9 cellular contexts compared by ENCODE assay signal in genomic region chr11:69044111-69045013, GRCh38. TPM values are rescaled to one million over a fixed set of nuclear protein-coding genes. Genes with fewer than 3 reads are reported as not detected.
DNase-seq lines count a peak whose midpoint lies in the region; ATAC-seq, FAIRE-seq and TF ChIP-seq lines count a peak whose summit lies in the region.
"Had no signal": no experiment of that assay in that cellular context is flagged by ENCODE, and none has a peak within 500 bp of the region (broad histone marks: within the 10 kb centered on the region; RNA-seq: fewer than 3 reads in every experiment).

No MANE protein-coding gene starts in this region.

- H3K4me3 ChIP-seq in Caco-2 (ENCODE audit: low read depth, low read length) (no peak overlapping the region), RWPE2 (ENCODE audit: severe bottlenecking) (no peak overlapping the region), endothelial cell of umbilical vein (replicated peaks in 1 of 3; ENCODE audit: insufficient read depth in 1 of 3, low read depth in 1 of 3, low read length in 3 of 3) (no peak overlapping the region)

- H3K36me3 ChIP-seq in Caco-2 (ENCODE audit: control insufficient read depth, insufficient read depth, low read length) (no peaks in the 10 kb centered on the region), RWPE2 (ENCODE audit: low read depth) (no peaks in the 10 kb centered on the region), endothelial cell of umbilical vein (ENCODE audit: control insufficient read depth in 2 of 2, extremely low read depth in 1 of 2, insufficient read depth in 2 of 2, low read length in 2 of 2) (no peaks in the 10 kb centered on the region)

- peak; percentile 91 to 92 for DNase-seq in Caco-2
- DNase-seq in HFFc6, result peak; percentile 85
- DNase-seq in RWPE2 (ENCODE audit: low spot score), result no peak
- DNase-seq in endothelial cell of umbilical vein (ENCODE audit: low read depth, low spot score), result peak; percentile 56
- peak; percentile 75 for DNase-seq in midbrain (lab: John Stamatoyannopoulos, UW)

- no peaks in the 10 kb centered on the region for H3K27me3 ChIP-seq in Caco-2 (replicated peaks; ENCODE audit: control insufficient read depth, insufficient read depth, low read length)
- H3K27me3 ChIP-seq in RWPE2 (ENCODE audit: insufficient read depth, poor library complexity, severe bottlenecking), result no peaks in the 10 kb centered on the region
- H3K27me3 ChIP-seq in endothelial cell of umbilical vein (ENCODE audit: control insufficient read depth in 2 of 2, insufficient read depth in 2 of 2, low read length in 2 of 2), result peaks cover 1 to 5% of the 10 kb centered on the region in 2 experiments

- BruUV-seq in Caco-2 (replicated peaks; lab: Mats Ljungman, UMichigan) (no TSS peak), endothelial cell of umbilical vein (replicated peaks; lab: Mats Ljungman, UMichigan) (no TSS peak)

- H3K27me3 Mint-ChIP-seq in Caco-2 (ENCODE audit: insufficient read depth, unreplicated experiment) (no peaks in the 10 kb centered on the region), HFFc6 (ENCODE audit: insufficient read depth) (no peaks in the 10 kb centered on the region)

- H3K4me1 Mint-ChIP-seq in Caco-2 (ENCODE audit: low read depth, unreplicated experiment), result peaks cover 50% of the 10 kb centered on the region
- peaks cover 52% of the 10 kb centered on the region for H3K4me1 Mint-ChIP-seq in HFFc6 (ENCODE audit: low read depth)

- CTCF ChIA-PET in Caco-2 (lab: Charles Lee), result interaction anchor here (0.5 to 1.4 kb wide), 12 partner anchors 8 to 746 kb away, joined by 3 to 8 read pairs (median 4); no protein-coding TSS in a partner anchor
- CTCF ChIA-PET in endothelial cell of umbilical vein (lab: Charles Lee), result interaction anchor here (0.6 to 1.4 kb wide), 14 partner anchors 8 to 630 kb away, joined by 3 to 9 read pairs (median 4); partner anchors contain the start of genes IGHMBP2 and MRPL21

- H3K27ac Mint-ChIP-seq in Caco-2 (ENCODE audit: unreplicated experiment) (peak overlapping the region; percentile 95), HFFc6 (peak overlapping the region; percentile 85)
- H3K27ac Mint-ChIP-seq: T-cell had no signal

- no peak overlapping the region for H3K4me2 ChIP-seq in endothelial cell of umbilical vein (ENCODE audit: insufficient read depth, low read length)

- FAIRE-seq in endothelial cell of umbilical vein (lab: Jason Lieb, UNC), result no peak

- H3K36me3 Mint-ChIP-seq in Caco-2 (ENCODE audit: insufficient read depth, unreplicated experiment), result peaks cover 6% of the 10 kb centered on the region
- H3K36me3 Mint-ChIP-seq in HFFc6 (ENCODE audit: low read depth), result peaks cover 8% of the 10 kb centered on the region; the same call in 1 of the 2 replicates
- H3K36me3 Mint-ChIP-seq: T-cell had no signal

- H3K27ac ChIP-seq in RWPE2 (ENCODE audit: poor library complexity, severe bottlenecking) (no peak overlapping the region), endothelial cell of umbilical vein (ENCODE audit: insufficient read depth, low read depth, low read length) (no peak overlapping the region)

- intact Hi-C loops in Caco-2 (cut with micrococcal nuclease; ENCODE audit: unreplicated experiment) (loop anchor here (1.0 kb wide), 2 partner anchors 36 to 76 kb away; no protein-coding TSS in a partner anchor), endothelial cell of umbilical vein (cut with micrococcal nuclease) (no loop called here)

- dilution Hi-C loops in endothelial cell of umbilical vein (cut with MboI; ENCODE audit: extremely low pct_ligation_motif_present, low sequenced_read_pairs), result no loop called here

- ATAC-seq in RWPE2 (ENCODE audit: low read depth) (0 out of 3 replicates have a peak, but pooled peaks have one; percentile 36), HG02623 (IDR thresholded peaks at IDR 0.05; ENCODE audit: unreplicated experiment) (no peak), GM21360 (IDR thresholded peaks at IDR 0.05; ENCODE audit: unreplicated experiment) (no peak), HG03039 (IDR thresholded peaks at IDR 0.05; ENCODE audit: unreplicated experiment) (no peak)
- ATAC-seq: T-cell had no signal

- H4K20me1 ChIP-seq in endothelial cell of umbilical vein (replicated peaks; ENCODE audit: control insufficient read depth, extremely low read depth, insufficient read depth, low read length), result no peaks in the 10 kb centered on the region

- H2AFZ ChIP-seq in endothelial cell of umbilical vein (ENCODE audit: low read depth, low read length), result peak overlapping the region; percentile 5

- H3K4me1 ChIP-seq in Caco-2 (peaks cover 56% of the 10 kb centered on the region), RWPE2 (ENCODE audit: insufficient read depth, poor library complexity, severe bottlenecking) (peaks cover 3% of the 10 kb centered on the region), endothelial cell of umbilical vein (ENCODE audit: control insufficient read depth, extremely low read depth, insufficient read depth, low read length) (peaks cover 4% of the 10 kb centered on the region)

- H3K79me2 ChIP-seq in endothelial cell of umbilical vein (ENCODE audit: control insufficient read depth, insufficient read depth, low read length), result no peaks in the 10 kb centered on the region

- H3K4me3 Mint-ChIP-seq in Caco-2 (ENCODE audit: unreplicated experiment), result peak overlapping the region; percentile 46
- peak overlapping the region; percentile 72 for H3K4me3 Mint-ChIP-seq in HFFc6
- H3K4me3 Mint-ChIP-seq: T-cell had no signal

- no peaks in the 10 kb centered on the region for H3K9me1 ChIP-seq in endothelial cell of umbilical vein (replicated peaks; ENCODE audit: control insufficient read depth, extremely low read depth, insufficient read depth, low read length)

- H3K9ac ChIP-seq in endothelial cell of umbilical vein (replicated peaks; ENCODE audit: extremely low read depth, insufficient read depth, low read length), result no peak overlapping the region

- H3K9me3 ChIP-seq in Caco-2 (no peaks in the 10 kb centered on the region), RWPE2 (ENCODE audit: severe bottlenecking) (no peaks in the 10 kb centered on the region), endothelial cell of umbilical vein (replicated peaks; ENCODE audit: control insufficient read depth, insufficient read depth, low read length) (no peaks in the 10 kb centered on the region)

- no peaks in the 10 kb centered on the region for H3K9me3 Mint-ChIP-seq in Caco-2 (ENCODE audit: unreplicated experiment)
- no peaks in the 10 kb centered on the region for H3K9me3 Mint-ChIP-seq in HFFc6
- H3K9me3 Mint-ChIP-seq: T-cell had no signal

- TF ChIP-seq POLR2A in endothelial cell of umbilical vein (IDR thresholded peaks at IDR 0.05; ENCODE audit: low read depth, low read length), result no peak

- TF ChIP-seq CTCF in Caco-2 (IDR thresholded peaks at IDR 0.05; ENCODE audit: insufficient read depth in 1 of 2, low read depth in 1 of 2, low read length in 1 of 2, severe bottlenecking in 1 of 2, unreplicated experiment in 1 of 2), result peak; percentile 53 to 83
- peak; percentile 84 for TF ChIP-seq CTCF in HFFc6 (IDR thresholded peaks at IDR 0.05)
- TF ChIP-seq CTCF in RWPE2 (IDR thresholded peaks at IDR 0.05; ENCODE audit: poor library complexity, severe bottlenecking), result peak; percentile 47
- TF ChIP-seq CTCF in endothelial cell of umbilical vein (IDR thresholded peaks at IDR 0.05; ENCODE audit: extremely low read depth in 1 of 2, insufficient read depth in 1 of 2, low read depth in 1 of 2, low read length in 2 of 2), result peak; percentile 56 to 74

- POLR2A ChIA-PET in Caco-2 (lab: Charles Lee) (interaction anchor here (0.6 to 0.9 kb wide), 2 partner anchors 17 to 141 kb away, joined by 3 read pairs; partner anchors contain the start of genes IGHMBP2 and MRPL21), endothelial cell of umbilical vein (lab: Charles Lee) (no interaction called here)

TF ChIP-seq in endothelial cell of umbilical vein, 7 proteins besides CTCF, POLR2A, EP300 and RAD21:
- no peak for TF ChIP-seq MAX (IDR thresholded peaks at IDR 0.05; ENCODE audit: insufficient read depth, insufficient read length)
- TF ChIP-seq POLR2AphosphoS5 (IDR thresholded peaks at IDR 0.05; ENCODE audit: insufficient read depth, low read depth, low read length), result no peak
- TF ChIP-seq EZH2 (IDR thresholded peaks at IDR 0.05; ENCODE audit: borderline replicate concordance, low read depth, low read length, severe bottlenecking), result no peak
- no peak for TF ChIP-seq JUN (IDR thresholded peaks at IDR 0.05; ENCODE audit: borderline replicate concordance, insufficient read depth, insufficient read length, low read depth)
- no peak for TF ChIP-seq MYC (IDR thresholded peaks at IDR 0.05; ENCODE audit: low read depth, low read length)
- no peak for TF ChIP-seq FOS (IDR thresholded peaks at IDR 0.05; ENCODE audit: borderline replicate concordance, insufficient read depth, low read length)
- TF ChIP-seq GATA2 (IDR thresholded peaks at IDR 0.05; ENCODE audit: insufficient read depth, insufficient read length, low read depth, low read length), result no peak

RNA-seq across cellular contexts. Expression of gene TPCN2, which starts 4.4 kb away (rescaled TPM):
- total RNA-seq in Caco-2 (2022) (59.5 and 63.6 TPM in 2 replicates), endothelial cell of umbilical vein (13.4 and 15.2 TPM in 2 replicates)
- 10 to 100 TPM in 1 of 6 experiments, 1 to 10 TPM in 5; 8.0 to 11.2 (median 9.0) TPM for total RNA-seq in HFFc6 (2021; fragmentation: NEBNext Ultra II Directional; extraction: Animal tissue kit (Norgen Biotek cat#: 25700))
- 9.2 and 10.3 TPM in 2 replicates for polyA plus RNA-seq in endothelial cell of umbilical vein
- polyA plus RNA-seq in endothelial cell of umbilical vein (2011; cell fraction: cytosol; rRNA removed), result 5.6 and 6.1 TPM in 2 replicates
- 47.7 and 48.0 TPM in 2 replicates for polyA plus RNA-seq in endothelial cell of umbilical vein (2011; cell fraction: nucleus; rRNA removed)
- polyA plus RNA-seq in endothelial cell of umbilical vein (2012), result 8.7 and 9.1 TPM in 2 replicates
- 15.6 and 17.7 TPM in 2 replicates for polyA minus RNA-seq in endothelial cell of umbilical vein
- polyA minus RNA-seq in endothelial cell of umbilical vein (2011; cell fraction: cytosol; rRNA and poly(A)+ RNA removed), result 6.8 TPM
- 16.3 and 19.4 TPM in 2 replicates for polyA minus RNA-seq in endothelial cell of umbilical vein (2011; cell fraction: nucleus; rRNA and poly(A)+ RNA removed)

RNA-seq across cellular contexts. Expression of gene MRGPRF, which starts 31.3 kb away (rescaled TPM):
- total RNA-seq in Caco-2 (2022) (0.14 TPM in 1 of 2 replicates, not detected in the other), endothelial cell of umbilical vein (not detected in 2 replicates)
- total RNA-seq in HFFc6 (2021; fragmentation: NEBNext Ultra II Directional; extraction: Animal tissue kit (Norgen Biotek cat#: 25700)), result 10 to 100 TPM; 51.4 to 74.9 (median 63.9) TPM
- polyA plus RNA-seq in endothelial cell of umbilical vein, result not detected in 2 replicates
- polyA plus RNA-seq in endothelial cell of umbilical vein (2011; cell fraction: cytosol; rRNA removed), result not detected in 2 replicates
- not detected in 2 replicates for polyA plus RNA-seq in endothelial cell of umbilical vein (2011; cell fraction: nucleus; rRNA removed)
- polyA plus RNA-seq in endothelial cell of umbilical vein (2012), result not detected in 2 replicates
- not detected in 2 replicates for polyA minus RNA-seq in endothelial cell of umbilical vein
- not detected for polyA minus RNA-seq in endothelial cell of umbilical vein (2011; cell fraction: cytosol; rRNA and poly(A)+ RNA removed)
- not detected in 2 replicates for polyA minus RNA-seq in endothelial cell of umbilical vein (2011; cell fraction: nucleus; rRNA and poly(A)+ RNA removed)
- total RNA-seq: T-cell had no signal

Comparison
In these comparisons a context has a peak if more than half of its experiments do, and no peak if none do; other contexts are left out.
1. RNA of gene MRGPRF, which starts 31.3 kb away (total RNA-seq): 51.4 to 74.9 TPM in HFFc6; 0.14 TPM in Caco-2 and not detected in endothelial cell of umbilical vein; every median in the first group is over 10 times any median in the second.
2. Peak in every context shown above with its lines, with median percentiles within 50 percentile points of each other: CTCF ChIP-seq.